In the genomic region with DNA sequence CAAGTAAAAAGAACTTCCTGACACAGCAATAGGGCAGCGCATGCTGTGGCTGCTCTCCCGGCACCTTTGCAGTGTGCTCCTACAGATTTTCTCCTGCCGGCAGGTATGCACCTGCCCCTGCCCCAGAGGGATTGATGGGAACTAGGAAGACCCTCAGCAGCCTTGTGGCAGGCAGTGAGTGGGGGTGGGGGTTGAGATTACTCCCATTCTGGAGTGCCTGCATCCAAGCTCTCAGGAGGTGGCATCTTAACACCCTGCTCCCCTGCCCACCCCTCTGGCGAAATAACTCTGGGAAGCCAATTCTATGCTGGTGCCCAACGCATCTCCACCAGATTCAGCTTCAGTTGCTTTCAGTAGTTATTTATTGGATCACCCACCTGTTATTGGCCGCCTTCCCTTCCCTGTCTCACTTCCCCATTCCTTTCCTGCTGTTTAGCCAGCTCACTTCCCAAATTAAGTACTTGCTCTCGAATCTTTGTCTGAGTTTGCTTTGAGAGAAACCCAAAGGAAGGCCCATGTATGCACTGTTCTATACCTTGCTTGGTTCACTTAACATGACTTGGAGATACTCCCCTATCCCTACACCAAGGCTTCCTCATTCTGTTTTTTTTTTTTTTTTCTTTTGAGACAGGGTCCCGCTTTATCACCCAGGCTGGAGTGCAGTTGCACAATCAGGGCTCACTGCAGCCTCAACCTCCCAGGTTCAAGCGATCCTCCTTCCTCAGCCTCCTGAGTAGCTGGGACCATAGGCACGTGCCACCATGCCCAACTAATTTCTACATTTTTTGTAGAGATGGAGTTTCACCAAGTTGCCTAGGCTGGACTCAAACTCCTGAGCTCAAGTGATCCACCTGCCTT, we compare ENCODE assay signal across 27 cellular contexts. TPM values are rescaled to one million over a fixed set of nuclear protein-coding genes. Genes with fewer than 3 reads are reported as not detected.
DNase-seq lines count a peak whose midpoint lies in the region; ATAC-seq and TF ChIP-seq lines count a peak whose summit lies in the region.
"Had no signal": no experiment of that assay in that cellular context is flagged by ENCODE, and none has a peak within 500 bp of the region (broad histone marks: within the 10 kb centered on the region; RNA-seq: fewer than 3 reads in every experiment).

No MANE protein-coding gene starts in this region.

- no peaks in the 10 kb centered on the region for H3K36me3 Mint-ChIP-seq in natural killer cell treated with Interleukin-12 subunit alpha and Interleukin-12 subunit beta and Interleukin-15 and Interleukin-18, amount 100 ng/mL, for 72 hours
- no peaks in the 10 kb centered on the region for H3K36me3 Mint-ChIP-seq in T-helper 2 cell treated with Interferon-gamma antibody and Interleukin-4, amounts not matched to agents 5 μg/mL and 100 μg/mL, for 36 hours (ENCODE audit: low read depth)
- H3K36me3 Mint-ChIP-seq: activated naive CD4-positive, alpha-beta T cell treated with anti-CD3 and anti-CD28 coated beads, Interleukin-2, amount 50 U/mL, for 72 hours had no signal

- no peaks in the 10 kb centered on the region for H3K9me3 Mint-ChIP-seq in natural killer cell treated with Interleukin-12 subunit alpha and Interleukin-12 subunit beta and Interleukin-15 and Interleukin-18, amount 100 ng/mL, for 72 hours
- H3K9me3 Mint-ChIP-seq in T-helper 2 cell treated with Interferon-gamma antibody and Interleukin-4, amounts not matched to agents 5 μg/mL and 100 μg/mL, for 36 hours = no peaks in the 10 kb centered on the region
- H3K9me3 Mint-ChIP-seq: activated naive CD4-positive, alpha-beta T cell treated with anti-CD3 and anti-CD28 coated beads, Interleukin-2, amount 50 U/mL, for 72 hours; effector memory CD8-positive, alpha-beta T cell had no signal

- no peak overlapping the region for H3K4me3 Mint-ChIP-seq in natural killer cell treated with Interleukin-12 subunit alpha and Interleukin-12 subunit beta and Interleukin-15 and Interleukin-18, amount 100 ng/mL, for 72 hours
- H3K4me3 Mint-ChIP-seq in T-helper 2 cell treated with Interferon-gamma antibody and Interleukin-4, amounts not matched to agents 5 μg/mL and 100 μg/mL, for 36 hours = no peak overlapping the region
- H3K4me3 Mint-ChIP-seq: effector memory CD8-positive, alpha-beta T cell had no signal

- no peak for ATAC-seq in natural killer cell treated with Interleukin-12 subunit alpha and Interleukin-12 subunit beta and Interleukin-15 and Interleukin-18, amount 100 ng/mL, for 72 hours
- ATAC-seq: activated naive CD4-positive, alpha-beta T cell treated with anti-CD3 and anti-CD28 coated beads, Interleukin-2, amount 50 U/mL, for 72 hours; effector memory CD8-positive, alpha-beta T cell; heart left ventricle; lower lobe of right lung; Panc1 had no signal

- in situ Hi-C loops in KBM-7 (cut with MboI; ENCODE audit: low pct_unique_long_range_greater_than_20kb, low sequenced_read_pairs) = no loop called here

- peak overlapping the region; percentile 36 for H3K4me2 ChIP-seq in BLaER1

- H3K36me3 ChIP-seq in BLaER1 (no peaks in the 10 kb centered on the region), WERI-Rb-1 (no peaks in the 10 kb centered on the region)
- H3K36me3 ChIP-seq: colonic mucosa, heart left ventricle, lower lobe of right lung, MG63, SJCRH30, stomach, thyroid gland had no signal

- H3K4me1 ChIP-seq in BLaER1 = peaks cover 9% of the 10 kb centered on the region
- H3K4me1 ChIP-seq: colonic mucosa, lower lobe of right lung, stomach, thyroid gland had no signal

- no peak overlapping the region for H3K4me3 ChIP-seq in BLaER1
- H3K4me3 ChIP-seq in WERI-Rb-1 (ENCODE audit: low read depth, low read length) = no peak overlapping the region
- H3K4me3 ChIP-seq: colonic mucosa, heart left ventricle, lower lobe of right lung, MG63, SJCRH30, skin epidermis, stomach, thyroid gland had no signal

- no peaks in the 10 kb centered on the region for H4K20me1 ChIP-seq in BLaER1

- DNase-seq in KBM-7 (peak; percentile 40), WERI-Rb-1 (no peak), myocyte (ENCODE audit: low read depth) (peak; percentile 12), DMS114 treated with DMSO at 0.1 percent for 48 hours (lab: John Stamatoyannopoulos, UW; ENCODE audit: unreplicated experiment) (no peak), NCI-H2029 (lab: John Stamatoyannopoulos, UW) (no peak)
- DNase-seq in natural killer cell treated with Interleukin-12 subunit alpha and Interleukin-12 subunit beta and Interleukin-15 and Interleukin-18, amount 100 ng/mL, for 72 hours (ENCODE audit: low spot score) = no peak
- no peak for DNase-seq in T-helper 2 cell treated with Interferon-gamma antibody and Interleukin-4, amounts not matched to agents 5 μg/mL and 100 μg/mL, for 36 hours (ENCODE audit: low spot score)
- DNase-seq: activated CD4-positive, alpha-beta T cell treated with anti-CD3 and anti-CD28 coated beads, Interleukin-2, amount 50 U/mL, for 48 hours; AML-193; colonic mucosa; effector memory CD8-positive, alpha-beta T cell; erythroblast; GF-D8; HCEC 1CT; heart left ventricle; KG1; lower lobe of right lung; MG63; NCI-H1436; SJCRH30; stimulated activated CD8-positive, alpha-beta memory T cell treated with anti-CD3 and anti-CD28 coated beads, Interleukin-4, amount 100 ng/mL, for 48 hours; stomach; thyroid gland had no signal

- H3K27me3 Mint-ChIP-seq in natural killer cell treated with Interleukin-12 subunit alpha and Interleukin-12 subunit beta and Interleukin-15 and Interleukin-18, amount 100 ng/mL, for 72 hours = no peaks in the 10 kb centered on the region
- peaks cover 4% of the 10 kb centered on the region for H3K27me3 Mint-ChIP-seq in T-helper 2 cell treated with Interferon-gamma antibody and Interleukin-4, amounts not matched to agents 5 μg/mL and 100 μg/mL, for 36 hours (ENCODE audit: low read depth)
- H3K27me3 Mint-ChIP-seq: effector memory CD8-positive, alpha-beta T cell had no signal

- no peak overlapping the region for H3K27ac Mint-ChIP-seq in natural killer cell treated with Interleukin-12 subunit alpha and Interleukin-12 subunit beta and Interleukin-15 and Interleukin-18, amount 100 ng/mL, for 72 hours
- H3K27ac Mint-ChIP-seq in T-helper 2 cell treated with Interferon-gamma antibody and Interleukin-4, amounts not matched to agents 5 μg/mL and 100 μg/mL, for 36 hours = no peak overlapping the region
- H3K27ac Mint-ChIP-seq: activated naive CD4-positive, alpha-beta T cell treated with anti-CD3 and anti-CD28 coated beads, Interleukin-2, amount 50 U/mL, for 72 hours; effector memory CD8-positive, alpha-beta T cell had no signal

- no peaks in the 10 kb centered on the region for H3K4me1 Mint-ChIP-seq in natural killer cell treated with Interleukin-12 subunit alpha and Interleukin-12 subunit beta and Interleukin-15 and Interleukin-18, amount 100 ng/mL, for 72 hours (ENCODE audit: low read depth in 2 of 2)
- no peaks in the 10 kb centered on the region for H3K4me1 Mint-ChIP-seq in T-helper 2 cell treated with Interferon-gamma antibody and Interleukin-4, amounts not matched to agents 5 μg/mL and 100 μg/mL, for 36 hours (ENCODE audit: low read depth)

- no peak overlapping the region for H3K9ac ChIP-seq in BLaER1

- H3K27me3 ChIP-seq in BLaER1 = no peaks in the 10 kb centered on the region
- H3K27me3 ChIP-seq in WERI-Rb-1 (ENCODE audit: insufficient read depth, low read depth, severe bottlenecking) = no peaks in the 10 kb centered on the region
- H3K27me3 ChIP-seq: colonic mucosa, MG63, SJCRH30, thyroid gland had no signal

- H3K9me3 ChIP-seq in BLaER1 = no peaks in the 10 kb centered on the region
- H3K9me3 ChIP-seq in WERI-Rb-1 (ENCODE audit: severe bottlenecking) = no peaks in the 10 kb centered on the region
- H3K9me3 ChIP-seq: colonic mucosa, heart left ventricle, lower lobe of right lung, MG63, SJCRH30, stomach, thyroid gland had no signal

- no peak for TF ChIP-seq CTCF in WERI-Rb-1 (IDR thresholded peaks at IDR 0.05; ENCODE audit: low read depth, low read length)

- H3K27ac ChIP-seq in BLaER1 (no peak overlapping the region), WERI-Rb-1 (peak overlapping the region; percentile 66)
- H3K27ac ChIP-seq: colonic mucosa, heart left ventricle, lower lobe of right lung, SJCRH30, stomach, thyroid gland had no signal

RNA-seq across cellular contexts. Expression of a gene that starts 29.3 kb away (rescaled TPM):
- 10.1 and 11.4 TPM in 2 replicates for total RNA-seq in myocyte
- polyA plus RNA-seq in myocyte (2012) = 14.4 TPM
- total RNA-seq in natural killer cell treated with Interleukin-12 subunit alpha and Interleukin-12 subunit beta and Interleukin-15 and Interleukin-18, amount 100 ng/mL, for 72 hours = 10 to 100 TPM; 18.6 to 32.9 TPM

Comparison
In these comparisons a context has a peak if more than half of its experiments do, and no peak if none do; other contexts are left out.
1. DNase-seq: peak in KBM-7 (single experiment) and myocyte (single experiment); none in WERI-Rb-1 (single experiment), DMS114 treated with DMSO at 0.1 percent for 48 hours (single experiment), natural killer cell treated with Interleukin-12 subunit alpha and Interleukin-12 subunit beta and Interleukin-15 and Interleukin-18, amount 100 ng/mL, for 72 hours (single experiment), T-helper 2 cell treated with Interferon-gamma antibody and Interleukin-4, amounts not matched to agents 5 μg/mL and 100 μg/mL, for 36 hours (single experiment) and NCI-H2029 (single experiment).